Comparison of ENCODE assay signal across 8 cellular contexts in genomic region chr13:95404141-95404882, GRCh38.
DNase-seq lines count a peak whose midpoint lies in the region; ATAC-seq and TF ChIP-seq lines count a peak whose summit lies in the region.

No MANE protein-coding gene starts in this region.

- H3K4me1 ChIP-seq in OCI-LY1 (ENCODE audit: insufficient read depth, low read length, severe bottlenecking) = no peaks in the 10 kb centered on the region

- no peak overlapping the region for H3K27ac ChIP-seq in OCI-LY1 (ENCODE audit: low read depth, low read length, poor library complexity, severe bottlenecking)

- no peak overlapping the region for H3K9ac ChIP-seq in OCI-LY1 (ENCODE audit: low read length)

- H3K9me3 ChIP-seq in OCI-LY1 (ENCODE audit: low read length) = no peaks in the 10 kb centered on the region

- no peak overlapping the region for H2AFZ ChIP-seq in OCI-LY1 (ENCODE audit: low read length)

- H3K4me3 ChIP-seq in OCI-LY1 (ENCODE audit: low read depth, low read length, poor library complexity, severe bottlenecking) (no peak overlapping the region), epithelial cell of esophagus (ENCODE audit: low read length) (peak overlapping the region; percentile 42)

- TF ChIP-seq CTCF in OCI-LY1 (IDR thresholded peaks at IDR 0.05; ENCODE audit: low read length) (peak; percentile 99), epithelial cell of esophagus (IDR thresholded peaks at IDR 0.05; ENCODE audit: insufficient read depth, low read depth, low read length, missing control alignments) (peak; percentile 94)

- DNase-seq in COLO829 (ENCODE audit: low spot score) = peak; percentile 89
- DNase-seq in HK-2 (ENCODE audit: unreplicated experiment) = peak; percentile 70
- peak; percentile 76 for DNase-seq in activated T-cell treated with anti-CD3 and anti-CD28 coated beads for 1 hour (ENCODE audit: low read depth)
- DNase-seq in epithelial cell of esophagus (ENCODE audit: low read depth) = peak; percentile 76
- DNase-seq in middle frontal gyrus (ENCODE audit: extremely low spot score, low spot score) = peak; percentile 80
- peak; percentile 42 to 49 for DNase-seq in stimulated activated CD8-positive, alpha-beta memory T cell treated with anti-CD3 and anti-CD28 coated beads, Interleukin-15, amount 100 ng/mL, for 48 hours (ENCODE audit: low read depth in 2 of 2)

- H3F3A ChIP-seq in OCI-LY1 (ENCODE audit: insufficient read depth, low read length) = no peaks in the 10 kb centered on the region

- peak; percentile 93 for ATAC-seq in GM19467 (IDR thresholded peaks at IDR 0.05; ENCODE audit: unreplicated experiment)

- H3K36me3 ChIP-seq in OCI-LY1 (ENCODE audit: insufficient read depth, low read length) = no peaks in the 10 kb centered on the region

- H3K27me3 ChIP-seq in OCI-LY1 (ENCODE audit: insufficient read depth, low read length) = no peaks in the 10 kb centered on the region; the same call in 1 of the 2 replicates

- no peaks in the 10 kb centered on the region for H3K9me2 ChIP-seq in OCI-LY1 (ENCODE audit: low read depth, low read length)

- H3K79me2 ChIP-seq in OCI-LY1 (ENCODE audit: insufficient read depth, low read length) = no peaks in the 10 kb centered on the region

- no peak overlapping the region for H3K4me2 ChIP-seq in OCI-LY1 (ENCODE audit: low read length)

- no peaks in the 10 kb centered on the region for H4K20me1 ChIP-seq in OCI-LY1 (ENCODE audit: insufficient read depth, low read length)
